ENCODE assay signal across 9 cellular contexts in the genomic region with DNA sequence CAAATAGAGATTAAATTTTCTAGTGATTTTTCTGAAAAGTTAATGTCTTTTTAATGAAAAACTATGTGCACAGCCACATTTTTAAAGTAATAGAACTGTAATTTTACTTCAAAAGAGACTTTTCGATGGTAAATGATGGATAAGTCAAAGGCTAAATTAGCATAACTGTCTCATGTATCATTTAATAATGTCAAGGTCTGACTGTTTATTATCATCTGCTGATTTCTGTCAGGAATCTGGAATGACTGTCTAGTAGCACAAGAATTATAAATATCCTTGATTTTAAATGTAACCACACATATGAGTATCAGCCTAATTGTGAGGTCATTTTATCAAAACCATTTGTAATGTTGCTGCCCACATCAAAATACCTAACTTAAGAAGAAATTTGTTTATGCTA.
"Had no signal": no experiment of that assay in that cellular context is flagged by ENCODE, and none has a peak within 500 bp of the region (broad histone marks: within the 10 kb centered on the region; RNA-seq: fewer than 3 reads in every experiment).

No MANE protein-coding gene starts in this region.

- DNase-seq: GM23248, GOT3, H7, H9, HCEC 1CT, HFFc6 had no signal

- H3K9ac ChIP-seq: GM23248 had no signal

- H3K4me1 ChIP-seq: HAP-1 had no signal

- H3K4me3 ChIP-seq: GM23248, GM23338, HAP-1 had no signal

- H3K36me3 ChIP-seq: HAP-1 had no signal

- H2AFZ ChIP-seq: GM23248, GM23338 had no signal

- ATAC-seq: GM23338, HCT116 had no signal

- H3K9me3 ChIP-seq: HAP-1 had no signal

- H3K27ac ChIP-seq: GM23248 had no signal

- H3K4me2 ChIP-seq: GM23338 had no signal
